23 cellular contexts compared by ENCODE assay signal in genomic region chr2:138066139-138066806, GRCh38.
"Had no signal": no experiment of that assay in that cellular context is flagged by ENCODE, and none has a peak within 500 bp of the region (broad histone marks: within the 10 kb centered on the region; RNA-seq: fewer than 3 reads in every experiment).

No MANE protein-coding gene starts in this region.

- H3K4me3 ChIP-seq: colonic mucosa, dorsolateral prefrontal cortex, esophagus muscularis mucosa, gastroesophageal sphincter, heart left ventricle, hepatocyte, left lung, lower lobe of right lung had no signal

- H3K4me3 Mint-ChIP-seq: naive thymus-derived CD4-positive, alpha-beta T cell had no signal

- ATAC-seq: foreskin keratinocyte; gastroesophageal sphincter; heart left ventricle; left cardiac atrium; left lung; left ventricle myocardium superior; lower lobe of right lung; naive thymus-derived CD4-positive, alpha-beta T cell had no signal

- H3K27ac Mint-ChIP-seq: naive thymus-derived CD4-positive, alpha-beta T cell had no signal

- H3K4me1 Mint-ChIP-seq: naive thymus-derived CD4-positive, alpha-beta T cell had no signal

- H3K79me2 ChIP-seq: hepatocyte had no signal

- H3K36me3 ChIP-seq: colonic mucosa, esophagus muscularis mucosa, gastroesophageal sphincter, heart left ventricle, left lung, lower lobe of right lung had no signal

- H2AFZ ChIP-seq: hepatocyte had no signal

- H3K9me3 ChIP-seq: colonic mucosa, esophagus muscularis mucosa, gastroesophageal sphincter, left lung, lower lobe of right lung had no signal

- H3K4me2 ChIP-seq: hepatocyte had no signal

- FAIRE-seq: endothelial cell of umbilical vein, frontal cortex, islet of Langerhans, keratinocyte had no signal

- DNase-seq: colonic mucosa; cortex of kidney; dermis blood vessel endothelial cell; dorsolateral prefrontal cortex; effector CD4-positive, alpha-beta T cell; effector memory CD4-positive, alpha-beta T cell; foreskin keratinocyte; heart left ventricle; hypothalamus; left cardiac atrium; left lung; left ventricle myocardium superior; lower lobe of right lung; mesenchymal stem cell; midbrain; naive thymus-derived CD4-positive, alpha-beta T cell had no signal

- H3K27me3 ChIP-seq: colonic mucosa, dorsolateral prefrontal cortex, esophagus muscularis mucosa, foreskin keratinocyte, gastroesophageal sphincter, heart left ventricle, left lung had no signal

- H3K36me3 Mint-ChIP-seq: naive thymus-derived CD4-positive, alpha-beta T cell had no signal

- H3K27ac ChIP-seq: colonic mucosa, esophagus muscularis mucosa, foreskin keratinocyte, gastroesophageal sphincter, heart left ventricle, hepatocyte, left lung, lower lobe of right lung had no signal

- H3K4me1 ChIP-seq: colonic mucosa, esophagus muscularis mucosa, gastroesophageal sphincter, heart left ventricle, left lung, lower lobe of right lung had no signal
